ENCODE assay signal across 8 cellular contexts in the genomic region with DNA sequence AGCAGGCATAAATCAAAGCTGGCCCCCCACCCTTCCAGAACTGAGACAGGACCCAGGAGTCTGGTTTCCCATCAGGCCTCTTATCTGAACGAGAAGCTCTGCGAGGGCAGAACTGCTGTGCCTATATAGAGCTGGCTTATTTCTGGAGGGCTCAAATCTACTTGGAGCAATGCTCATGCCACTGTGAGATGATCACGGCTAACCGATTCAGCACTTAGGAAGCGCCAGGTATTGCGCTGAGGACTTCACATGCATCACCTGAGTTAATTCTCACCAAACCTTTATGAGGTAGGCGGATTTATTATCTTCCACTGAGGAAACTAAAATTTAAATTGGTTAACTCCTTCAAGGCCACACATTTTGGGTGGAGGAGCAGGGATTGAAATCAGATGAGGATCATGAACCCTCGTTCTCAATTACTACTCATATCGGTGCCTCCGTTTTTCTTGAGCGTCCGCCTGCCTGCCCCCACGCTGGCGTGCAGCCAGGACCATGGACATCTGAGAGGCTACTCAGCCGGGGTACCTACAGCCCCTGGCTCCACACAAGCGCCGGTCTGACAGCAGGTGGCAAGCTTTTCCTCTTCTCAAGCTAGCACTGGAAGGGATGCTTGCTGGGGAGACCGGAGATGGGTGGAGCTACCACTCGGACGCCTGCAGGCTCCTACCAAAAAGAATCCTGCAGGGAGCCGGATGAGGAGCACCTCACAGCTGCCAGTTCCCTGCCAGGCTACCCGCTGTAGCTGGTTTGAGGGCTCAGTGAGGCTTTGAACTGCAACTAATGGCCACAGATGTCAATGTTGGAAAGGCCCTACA. TPM values are rescaled to one million over a fixed set of nuclear protein-coding genes. Genes with fewer than 3 reads are reported as not detected.
A peak's percentile ranks its signal among the peaks of the same experiment; 100 is the strongest.
DNase-seq lines count a peak whose midpoint lies in the region; ATAC-seq, FAIRE-seq and TF ChIP-seq lines count a peak whose summit lies in the region.

No MANE protein-coding gene starts in this region.

- peak overlapping the region; percentile 98 for H3K27ac Mint-ChIP-seq in T-helper 2 cell treated with Interferon-gamma antibody and Interleukin-4, amounts not matched to agents 5 μg/mL and 100 μg/mL, for 36 hours

- peak overlapping the region; percentile 89 for H2AFZ ChIP-seq in K562 (ENCODE audit: low read depth, low read length)

- TF ChIP-seq EP300 in K562 (IDR thresholded peaks at IDR 0.05; ENCODE audit: low read length) = no peak

- intact Hi-C loops in K562 (cut with micrococcal nuclease) = loop anchor here (1.0 to 10.0 kb wide), 3 partner anchors 23 to 139 kb away; a partner anchor contains a TSS

- no peaks in the 10 kb centered on the region for H3K9me1 ChIP-seq in K562 (ENCODE audit: control insufficient read depth, insufficient read depth, low read length)

- H3K9me3 Mint-ChIP-seq in T-helper 2 cell treated with Interferon-gamma antibody and Interleukin-4, amounts not matched to agents 5 μg/mL and 100 μg/mL, for 36 hours = no peaks in the 10 kb centered on the region

- H3K79me2 ChIP-seq in K562 (ENCODE audit: control insufficient read depth, insufficient read depth, low read length) = peaks cover 21% of the 10 kb centered on the region

- peaks cover 14% of the 10 kb centered on the region for H3K36me3 ChIP-seq in K562 (ENCODE audit: control insufficient read depth, insufficient read depth, low read length)

- POLR2A ChIA-PET in K562 (lab: Yijun Ruan, JAX) = interaction anchor here (0.6 to 4.9 kb wide), 28 partner anchors 10 to 581 kb away, joined by 3 to 91 read pairs (median 4); a partner anchor contains a TSS

- CTCF ChIA-PET in K562 (lab: Yijun Ruan, JAX; ENCODE audit: low intra/inter-chr PET ratio) = interaction anchor here (1.5 kb wide), 1 partner anchor 29 kb away, joined by 10 read pairs; no protein-coding TSS in a partner anchor

- DNase-seq in AG08395 (ENCODE audit: low spot score) (peak; percentile 77), GM20000 (ENCODE audit: low spot score) (peak; percentile 70), NCI-H187 treated with DMSO at 0.1 percent for 48 hours (lab: John Stamatoyannopoulos, UW) (peak; percentile 59), K562 (ENCODE audit: extremely low read depth in 1 of 4, low spot score in 3 of 4) (peak; percentile 59 to 87 (median 69)), hypothalamus (lab: John Stamatoyannopoulos, UW) (peak in 49 of 51 donors; percentile 16 to 82 (median 55)), retina (peak; percentile 78)
- peak; percentile 67 for DNase-seq in T-helper 2 cell treated with Interferon-gamma antibody and Interleukin-4, amounts not matched to agents 5 μg/mL and 100 μg/mL, for 36 hours (ENCODE audit: low spot score)

- no peak; the same call in 1 of the 2 replicates for TF ChIP-seq POLR2A in K562 (conservative IDR thresholded peaks at IDR 0.05)

- H3K27ac ChIP-seq in K562 (ENCODE audit: extremely low read depth, low read depth, low read length) = no peak overlapping the region

- TSS peak; percentile 85 for BruUV-seq in K562 (replicated peaks; lab: Mats Ljungman, UMichigan)

- peaks cover 12 to 20% of the 10 kb centered on the region in 2 experiments; a peak in 4 of 5 replicates for H3K4me1 ChIP-seq in K562 (replicated peaks in 1 of 2; ENCODE audit: control insufficient read depth in 2 of 2, insufficient read depth in 2 of 2, low read length in 2 of 2)

- peaks cover 22% of the 10 kb centered on the region for H3K4me1 Mint-ChIP-seq in T-helper 2 cell treated with Interferon-gamma antibody and Interleukin-4, amounts not matched to agents 5 μg/mL and 100 μg/mL, for 36 hours (ENCODE audit: low read depth)

- peak overlapping the region; percentile 100 for H3K9ac ChIP-seq in K562 (ENCODE audit: insufficient read depth in 1 of 2, low read depth in 2 of 2, low read length in 2 of 2)

- H4K20me1 ChIP-seq in K562 (replicated peaks; ENCODE audit: control insufficient read depth, insufficient read depth, low read length) = peaks cover 21% of the 10 kb centered on the region

- peak; percentile 53 to 66 for TF ChIP-seq RAD21 in K562 (CRISPR knock-in tag; conservative IDR thresholded peaks at IDR 0.05 in 1 of 2, IDR thresholded peaks at IDR 0.05 in 1 of 2)

- in situ Hi-C loops in K562 (cut with MboI) = no loop called here

- H3K27me3 ChIP-seq in K562 (ENCODE audit: control insufficient read depth in 2 of 2, insufficient read depth in 2 of 2, low read length in 2 of 2) = no peaks in the 10 kb centered on the region

- TF ChIP-seq CTCF in GM20000 (IDR thresholded peaks at IDR 0.05; ENCODE audit: extremely low read depth, missing control alignments) (no peak), K562 (IDR thresholded peaks at IDR 0.05 in 2 of 3, conservative IDR thresholded peaks at IDR 0.05 in 1 of 3; ENCODE audit: insufficient read depth in 2 of 3, low read depth in 1 of 3, low read length in 3 of 3) (peak; percentile 50 to 60 (median 54); a peak in 5 of 6 replicates)

- no peaks in the 10 kb centered on the region for H3K27me3 Mint-ChIP-seq in T-helper 2 cell treated with Interferon-gamma antibody and Interleukin-4, amounts not matched to agents 5 μg/mL and 100 μg/mL, for 36 hours (ENCODE audit: low read depth)

- peaks cover 22% of the 10 kb centered on the region for H3K36me3 Mint-ChIP-seq in T-helper 2 cell treated with Interferon-gamma antibody and Interleukin-4, amounts not matched to agents 5 μg/mL and 100 μg/mL, for 36 hours (ENCODE audit: low read depth)

- H3K4me3 ChIP-seq in K562 = peak overlapping the region; percentile 99

- peak overlapping the region; percentile 98 for H3K4me3 Mint-ChIP-seq in T-helper 2 cell treated with Interferon-gamma antibody and Interleukin-4, amounts not matched to agents 5 μg/mL and 100 μg/mL, for 36 hours

- peak overlapping the region; percentile 90 for H3K4me2 ChIP-seq in K562 (ENCODE audit: insufficient read depth, low read length)

- ATAC-seq in K562 = peak; percentile 69
- ATAC-seq in GM18511 (IDR thresholded peaks at IDR 0.05; ENCODE audit: unreplicated experiment) = no peak

- peak; percentile 83 for FAIRE-seq in K562 (lab: Jason Lieb, UNC)

- no peaks in the 10 kb centered on the region for H3K9me3 ChIP-seq in K562 (replicated peaks; ENCODE audit: control insufficient read depth, insufficient read depth, low read depth, low read length)

- WGBS in K562 (ENCODE audit: insufficient coverage, low coverage, missing lambda C conversion rate) = 23% methylated on average over 22 of the region's 22 CpGs

RNA-seq across cellular contexts. Expression of a gene that starts 1.0 kb away (rescaled TPM):
- total RNA-seq in K562 (2011; cell fraction: chromatin; rRNA removed; ENCODE audit: low replicate concordance) = 23.1 and 62.7 TPM in 2 replicates
- 46.3 and 47.2 TPM in 2 replicates for total RNA-seq in K562 (2011; cell fraction: nucleolus; rRNA removed)
- total RNA-seq in K562 (2011; cell fraction: nucleoplasm; rRNA removed) = 25.7 and 30.1 TPM in 2 replicates
- total RNA-seq in K562 (2014; rRNA removed) (9.8 and 12.3 TPM in 2 replicates), K562 (2014; rRNA removed; fragmentation: Illumina TruSeq; extraction: Trizol) (7.7 and 9.6 TPM in 2 replicates), K562 (2015; rRNA removed; fragmentation: Illumina TruSeq; extraction: Trizol) (9.7 and 11.3 TPM in 2 replicates), K562 (2021) (29.4 and 30.0 TPM in 2 replicates)
- polyA plus RNA-seq in K562 (2011; rRNA removed) (11.1 and 15.3 TPM in 2 replicates), K562 (2014; fragmentation: Illumina TruSeq; extraction: Trizol) (27.8 and 33.7 TPM in 2 replicates), K562 (2014; fragmentation: Nextera tagmentation; extraction: Ambion mirVana) (10 to 100 TPM in 1 of 2 experiments, 1 to 10 TPM in 1; 5.8 to 12.9 TPM), K562 (2014; rRNA removed) (18.9 and 20.0 TPM in 2 replicates)
- 20.6 and 30.6 TPM in 2 replicates for polyA plus RNA-seq in K562 (2011; cell fraction: cytosol; rRNA removed)
- 50.4 and 55.2 TPM in 2 replicates for polyA plus RNA-seq in K562 (2011; cell fraction: nucleus; rRNA removed)
- polyA plus RNA-seq in K562 (2012) = 25.3 and 34.4 TPM in 2 replicates
- polyA minus RNA-seq in K562 (2011; rRNA and poly(A)+ RNA removed) = 10.7 and 11.1 TPM in 2 replicates
- 15.3 and 20.8 TPM in 2 replicates for polyA minus RNA-seq in K562 (2011; cell fraction: cytosol; rRNA and poly(A)+ RNA removed)
- polyA minus RNA-seq in K562 (2011; cell fraction: nucleus; rRNA and poly(A)+ RNA removed) = 29.6 and 39.9 TPM in 2 replicates

RNA-seq across cellular contexts. Expression of a gene that starts 21.5 kb away (rescaled TPM):
- 8.2 and 29.4 TPM in 2 replicates for total RNA-seq in K562 (2011; cell fraction: chromatin; rRNA removed; ENCODE audit: low replicate concordance)
- total RNA-seq in K562 (2011; cell fraction: nucleolus; rRNA removed) = 32.4 and 37.9 TPM in 2 replicates
- total RNA-seq in K562 (2011; cell fraction: nucleoplasm; rRNA removed) = 20.8 and 24.0 TPM in 2 replicates
- total RNA-seq in K562 (2014; rRNA removed) (18.6 and 28.2 TPM in 2 replicates), K562 (2014; rRNA removed; fragmentation: Illumina TruSeq; extraction: Trizol) (5.5 and 9.1 TPM in 2 replicates), K562 (2015; rRNA removed; fragmentation: Illumina TruSeq; extraction: Trizol) (16.8 and 17.6 TPM in 2 replicates), K562 (2021) (28.7 and 29.3 TPM in 2 replicates)
- polyA plus RNA-seq in K562 (2011; rRNA removed) (12.2 and 24.1 TPM in 2 replicates), K562 (2014; fragmentation: Illumina TruSeq; extraction: Trizol) (25.8 and 26.5 TPM in 2 replicates), K562 (2014; fragmentation: Nextera tagmentation; extraction: Ambion mirVana) (1 to 10 TPM; 2.8 to 6.6 TPM), K562 (2014; rRNA removed) (24.5 and 25.6 TPM in 2 replicates)
- polyA plus RNA-seq in K562 (2011; cell fraction: cytosol; rRNA removed) = 41.5 and 45.1 TPM in 2 replicates
- 26.5 and 28.2 TPM in 2 replicates for polyA plus RNA-seq in K562 (2011; cell fraction: nucleus; rRNA removed)
- polyA plus RNA-seq in K562 (2012) = 30.0 and 78.8 TPM in 2 replicates
- polyA minus RNA-seq in K562 (2011; rRNA and poly(A)+ RNA removed) = 8.0 and 8.4 TPM in 2 replicates
- 11.8 and 17.6 TPM in 2 replicates for polyA minus RNA-seq in K562 (2011; cell fraction: cytosol; rRNA and poly(A)+ RNA removed)
- polyA minus RNA-seq in K562 (2011; cell fraction: nucleus; rRNA and poly(A)+ RNA removed) = 8.2 and 11.1 TPM in 2 replicates

RNA-seq across cellular contexts. Expression of a gene that starts 38.6 kb away (rescaled TPM):
- total RNA-seq in K562 (2011; cell fraction: chromatin; rRNA removed; ENCODE audit: low replicate concordance) = 44.9 and 117 TPM in 2 replicates
- 57.4 and 66.4 TPM in 2 replicates for total RNA-seq in K562 (2011; cell fraction: nucleolus; rRNA removed)
- 50.4 and 55.9 TPM in 2 replicates for total RNA-seq in K562 (2011; cell fraction: nucleoplasm; rRNA removed)
- total RNA-seq in K562 (2014; rRNA removed) (11.6 and 14.0 TPM in 2 replicates), K562 (2014; rRNA removed; fragmentation: Illumina TruSeq; extraction: Trizol) (3.3 and 4.3 TPM in 2 replicates), K562 (2015; rRNA removed; fragmentation: Illumina TruSeq; extraction: Trizol) (7.6 and 7.7 TPM in 2 replicates), K562 (2021) (13.8 and 16.0 TPM in 2 replicates)
- polyA plus RNA-seq in K562 (2011; rRNA removed) (4.8 and 9.5 TPM in 2 replicates), K562 (2014; fragmentation: Illumina TruSeq; extraction: Trizol) (9.0 and 12.6 TPM in 2 replicates), K562 (2014; fragmentation: Nextera tagmentation; extraction: Ambion mirVana) (under 1 TPM; 0.39 to 0.50 TPM), K562 (2014; rRNA removed) (10.4 and 13.2 TPM in 2 replicates)
- 5.6 and 9.3 TPM in 2 replicates for polyA plus RNA-seq in K562 (2011; cell fraction: cytosol; rRNA removed)
- 35.4 and 61.3 TPM in 2 replicates for polyA plus RNA-seq in K562 (2011; cell fraction: nucleus; rRNA removed)
- polyA plus RNA-seq in K562 (2012) = 8.2 and 13.0 TPM in 2 replicates
- polyA minus RNA-seq in K562 (2011; rRNA and poly(A)+ RNA removed) = 8.5 and 9.4 TPM in 2 replicates
- polyA minus RNA-seq in K562 (2011; cell fraction: cytosol; rRNA and poly(A)+ RNA removed) = 6.1 and 7.8 TPM in 2 replicates
- 23.6 and 24.7 TPM in 2 replicates for polyA minus RNA-seq in K562 (2011; cell fraction: nucleus; rRNA and poly(A)+ RNA removed)

RNA-seq across cellular contexts. Expression of a gene that starts 42.3 kb away (rescaled TPM):
- total RNA-seq in K562 (2011; cell fraction: chromatin; rRNA removed; ENCODE audit: low replicate concordance) = 129 and 346 TPM in 2 replicates
- 275 and 312 TPM in 2 replicates for total RNA-seq in K562 (2011; cell fraction: nucleolus; rRNA removed)
- 187 and 194 TPM in 2 replicates for total RNA-seq in K562 (2011; cell fraction: nucleoplasm; rRNA removed)
- total RNA-seq in K562 (2014; rRNA removed) = 26.0 and 30.5 TPM in 2 replicates
- 16.1 and 21.2 TPM in 2 replicates for total RNA-seq in K562 (2014; rRNA removed; fragmentation: Illumina TruSeq; extraction: Trizol)
- 40.5 and 42.9 TPM in 2 replicates for total RNA-seq in K562 (2015; rRNA removed; fragmentation: Illumina TruSeq; extraction: Trizol)
- total RNA-seq in K562 (2021) = 51.9 and 53.0 TPM in 2 replicates
- polyA plus RNA-seq in K562 (2011; rRNA removed) = 28.3 and 44.7 TPM in 2 replicates
- polyA plus RNA-seq in K562 (2011; cell fraction: cytosol; rRNA removed) = 54.6 and 66.3 TPM in 2 replicates
- 192 and 235 TPM in 2 replicates for polyA plus RNA-seq in K562 (2011; cell fraction: nucleus; rRNA removed)
- 60.5 and 80.5 TPM in 2 replicates for polyA plus RNA-seq in K562 (2012)
- polyA plus RNA-seq in K562 (2014; fragmentation: Illumina TruSeq; extraction: Trizol) = 60.3 and 61.7 TPM in 2 replicates
- 10 to 100 TPM in 1 of 2 experiments, 1 to 10 TPM in 1; 8.8 to 12.4 TPM for polyA plus RNA-seq in K562 (2014; fragmentation: Nextera tagmentation; extraction: Ambion mirVana)
- 47.8 and 51.2 TPM in 2 replicates for polyA plus RNA-seq in K562 (2014; rRNA removed)
- polyA minus RNA-seq in K562 (2011; rRNA and poly(A)+ RNA removed) = 32.6 and 38.8 TPM in 2 replicates
- polyA minus RNA-seq in K562 (2011; cell fraction: cytosol; rRNA and poly(A)+ RNA removed) = 32.9 and 38.3 TPM in 2 replicates
- polyA minus RNA-seq in K562 (2011; cell fraction: nucleus; rRNA and poly(A)+ RNA removed) = 74.4 and 74.6 TPM in 2 replicates

RNA-seq across cellular contexts. Expression of a gene that starts 42.4 kb away (rescaled TPM):
- total RNA-seq in K562 (2011; cell fraction: chromatin; rRNA removed; ENCODE audit: low replicate concordance) = 0.69 and 3.4 TPM in 2 replicates
- 3.7 and 4.2 TPM in 2 replicates for total RNA-seq in K562 (2011; cell fraction: nucleolus; rRNA removed)
- total RNA-seq in K562 (2011; cell fraction: nucleoplasm; rRNA removed) = 1.5 and 1.8 TPM in 2 replicates
- total RNA-seq in K562 (2014; rRNA removed) (1.5 and 1.7 TPM in 2 replicates), K562 (2014; rRNA removed; fragmentation: Illumina TruSeq; extraction: Trizol) (not detected in 2 replicates), K562 (2015; rRNA removed; fragmentation: Illumina TruSeq; extraction: Trizol) (0.54 and 0.72 TPM in 2 replicates), K562 (2021) (1.2 and 1.9 TPM in 2 replicates)
- polyA plus RNA-seq in K562 (2011; rRNA removed) (0.22 and 0.83 TPM in 2 replicates), K562 (2014; fragmentation: Illumina TruSeq; extraction: Trizol) (0.46 and 0.61 TPM in 2 replicates), K562 (2014; fragmentation: Nextera tagmentation; extraction: Ambion mirVana) (under 1 TPM; 0.30 to 0.32 TPM), K562 (2014; rRNA removed) (1.0 and 1.1 TPM in 2 replicates)
- polyA plus RNA-seq in K562 (2011; cell fraction: cytosol; rRNA removed) = 0.59 and 1.2 TPM in 2 replicates
- polyA plus RNA-seq in K562 (2011; cell fraction: nucleus; rRNA removed) = 1.7 and 2.3 TPM in 2 replicates
- polyA plus RNA-seq in K562 (2012) = 0.81 and 2.2 TPM in 2 replicates
- polyA minus RNA-seq in K562 (2011; rRNA and poly(A)+ RNA removed) = 0.72 TPM in 1 of 2 replicates, not detected in the other
- not detected in 2 replicates for polyA minus RNA-seq in K562 (2011; cell fraction: cytosol; rRNA and poly(A)+ RNA removed)
- 2.3 and 3.1 TPM in 2 replicates for polyA minus RNA-seq in K562 (2011; cell fraction: nucleus; rRNA and poly(A)+ RNA removed)
